In the genomic region with DNA sequence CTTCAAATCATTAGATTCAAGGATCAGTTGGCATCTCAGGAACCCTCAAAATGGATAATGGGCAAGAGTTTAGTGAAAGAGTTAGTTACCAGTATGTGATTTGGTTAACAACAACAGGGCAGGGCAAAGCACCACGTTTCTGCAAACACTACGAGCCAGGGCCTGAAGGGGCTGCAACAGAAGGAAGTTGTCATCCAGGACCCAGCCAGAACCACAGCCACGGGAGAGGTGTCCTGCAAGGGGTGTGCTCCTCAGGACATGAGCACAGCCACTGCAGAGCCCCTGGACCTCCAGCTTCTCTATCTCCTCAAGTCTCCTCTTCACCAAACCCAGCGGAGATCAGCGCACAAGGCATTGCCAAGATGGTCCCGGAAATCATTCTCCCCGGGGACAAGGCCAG, we compare ENCODE assay signal across 30 cellular contexts.
DNase-seq lines count a peak whose midpoint lies in the region; TF ChIP-seq lines count a peak whose summit lies in the region.
"Had no signal": no experiment of that assay in that cellular context is flagged by ENCODE, and none has a peak within 500 bp of the region (broad histone marks: within the 10 kb centered on the region; RNA-seq: fewer than 3 reads in every experiment).

No MANE protein-coding gene starts in this region.

- no peak overlapping the region for H3K4me2 ChIP-seq in mesendoderm (ENCODE audit: low read length)

- H3K79me1 ChIP-seq in mesendoderm (ENCODE audit: low read length) = no peaks in the 10 kb centered on the region

- H3K4me1 ChIP-seq in mesendoderm (ENCODE audit: control insufficient read depth, low read depth, low read length) = peaks cover 3% of the 10 kb centered on the region
- H3K4me1 ChIP-seq: HAP-1, right lobe of liver, upper lobe of left lung had no signal

- no peak overlapping the region for H4K5ac ChIP-seq in mesendoderm (ENCODE audit: low read length)

- no peaks in the 10 kb centered on the region for H3K36me3 ChIP-seq in mesendoderm (ENCODE audit: control insufficient read depth, insufficient read depth, low read length)
- H3K36me3 ChIP-seq: BLaER1 treated with 17β-estradiol and CSF1 and Interleukin-3, amounts not matched to agents 10 nM and 100 nM; HAP-1; right lobe of liver; upper lobe of left lung; WERI-Rb-1 had no signal

- no peaks in the 10 kb centered on the region for H3K27me3 ChIP-seq in mesendoderm (ENCODE audit: insufficient read depth, low read length, poor library complexity)
- H3K27me3 ChIP-seq: BLaER1 treated with 17β-estradiol and CSF1 and Interleukin-3, amounts not matched to agents 10 nM and 100 nM; body of pancreas; right lobe of liver; upper lobe of left lung had no signal

- no peak overlapping the region for H3K23ac ChIP-seq in mesendoderm (ENCODE audit: low read length)

- H3K4ac ChIP-seq in mesendoderm (ENCODE audit: low read depth, low read length) = no peak overlapping the region

- H3K4me1 Mint-ChIP-seq in HFFc6 (ENCODE audit: low read depth) = peaks cover 76% of the 10 kb centered on the region
- peaks cover 30% of the 10 kb centered on the region for H3K4me1 Mint-ChIP-seq in Calu3 (ENCODE audit: low read depth, unreplicated experiment)
- H3K4me1 Mint-ChIP-seq: stimulated activated effector memory CD8-positive, alpha-beta T cell treated with anti-CD3 and anti-CD28 coated beads, Interleukin-12 subunit alpha, Interleukin-12 subunit beta, amount 100 ng/mL, for 72 hours had no signal

- CTCF ChIA-PET in Calu3 (lab: Charles Lee) = no interaction called here

- no peak overlapping the region for H2BK120ac ChIP-seq in mesendoderm (ENCODE audit: low read depth, low read length)

- no peak overlapping the region for H2BK15ac ChIP-seq in mesendoderm (replicated peaks; ENCODE audit: low read depth)

- DNase-seq in ELR (ENCODE audit: low read depth) (peak; percentile 25), HFFc6 (no peak), choroid plexus epithelial cell (ENCODE audit: low read depth) (no peak), mesendoderm (peak; percentile 61), NCI-H1930 (lab: John Stamatoyannopoulos, UW) (no peak), mesenteric fat pad (ENCODE audit: low spot score) (no peak), Calu3 (no peak)
- no peak for DNase-seq in stimulated activated naive CD4-positive, alpha-beta T cell (lab: John Stamatoyannopoulos, UW)
- DNase-seq: activated CD4-positive, alpha-beta T cell treated with anti-CD3 and anti-CD28 coated beads, Interleukin-2, amount 10 ng/mL, durations not matched to agents 7 days and 5 days; activated gamma-delta T cell treated with Interleukin-2 at 50 U/mL for 16 hours; activated T-cell treated with anti-CD3 and anti-CD28 coated beads, Interleukin-2, amount 50 U/mL, for 24 hours; COR-L47; DND-41; head of caudate nucleus; left cardiac atrium; MM.1S; NCI-H1417; NCI-H446; right lobe of liver; stimulated activated CD4-positive, alpha-beta T cell treated with anti-CD3 and anti-CD28 coated beads, Interleukin-12 subunit alpha, Interleukin-12 subunit beta, amount 100 ng/mL, for 4 hours; stimulated activated CD4-positive, alpha-beta T cell treated with anti-CD3 and anti-CD28 coated beads, Interleukin-4, amount 100 ng/mL, for 24 hours; WERI-Rb-1 had no signal

- no peaks in the 10 kb centered on the region for H3K79me2 ChIP-seq in mesendoderm (ENCODE audit: control insufficient read depth, insufficient read depth, low read length)

- H2AK5ac ChIP-seq in mesendoderm (ENCODE audit: low read length) = no peak overlapping the region

- BruUV-seq in Calu3 (replicated peaks; lab: Mats Ljungman, UMichigan) = no TSS peak

- no peak overlapping the region for H3K18ac ChIP-seq in mesendoderm (ENCODE audit: low read length)

- no peak overlapping the region for H3K9ac ChIP-seq in mesendoderm (ENCODE audit: low read length)
- H3K9ac ChIP-seq: BLaER1 treated with 17β-estradiol and CSF1 and Interleukin-3, amounts not matched to agents 10 nM and 100 nM had no signal

- no peak overlapping the region for H4K8ac ChIP-seq in mesendoderm (ENCODE audit: low read depth, low read length)

- H3K27ac ChIP-seq in mesendoderm (ENCODE audit: low read depth, low read length) = no peak overlapping the region
- H3K27ac ChIP-seq: epithelial cell of prostate, right lobe of liver, upper lobe of left lung, WERI-Rb-1 had no signal

- intact Hi-C loops in Calu3 (cut with micrococcal nuclease; ENCODE audit: unreplicated experiment) = no loop called here

- H3K56ac ChIP-seq in mesendoderm (ENCODE audit: low read length) = no peak overlapping the region

- TF ChIP-seq CTCF in HFFc6 (IDR thresholded peaks at IDR 0.05) (no peak), choroid plexus epithelial cell (conservative IDR thresholded peaks at IDR 0.05; ENCODE audit: low read depth, low read length) (peak; percentile 21), Calu3 (IDR thresholded peaks at IDR 0.05; ENCODE audit: unreplicated experiment) (no peak)

- no CpG with 5 or more reads among the region's 7 CpGs for WGBS in mesendoderm (ENCODE audit: extremely low coverage, insufficient coverage, low lambda C conversion rate)

- no peak overlapping the region for H3K4me3 Mint-ChIP-seq in HFFc6
- no peak overlapping the region for H3K4me3 Mint-ChIP-seq in Calu3 (ENCODE audit: low read depth, unreplicated experiment)
- H3K4me3 Mint-ChIP-seq: activated CD4-positive, alpha-beta T cell treated with anti-CD3 and anti-CD28 coated beads, Interleukin-2, amount 10 ng/mL, durations not matched to agents 7 days and 5 days; activated T-cell treated with anti-CD3 and anti-CD28 coated beads, Interleukin-2, amount 50 U/mL, for 24 hours; neural crest cell; stimulated activated effector memory CD8-positive, alpha-beta T cell treated with anti-CD3 and anti-CD28 coated beads, Interleukin-12 subunit alpha, Interleukin-12 subunit beta, amount 100 ng/mL, for 72 hours had no signal

- H3K4me3 ChIP-seq in choroid plexus epithelial cell (ENCODE audit: low read depth, low read length) (no peak overlapping the region), mesendoderm (ENCODE audit: low read length) (no peak overlapping the region)
- H3K4me3 ChIP-seq: BLaER1 treated with 17β-estradiol and CSF1 and Interleukin-3, amounts not matched to agents 10 nM and 100 nM; body of pancreas; HAP-1; K562; right lobe of liver; upper lobe of left lung had no signal

- peaks cover 16% of the 10 kb centered on the region for H3K36me3 Mint-ChIP-seq in HFFc6 (ENCODE audit: low read depth)
- H3K36me3 Mint-ChIP-seq in Calu3 (ENCODE audit: insufficient read depth, unreplicated experiment) = peaks cover 4% of the 10 kb centered on the region
- H3K36me3 Mint-ChIP-seq: stimulated activated effector memory CD8-positive, alpha-beta T cell treated with anti-CD3 and anti-CD28 coated beads, Interleukin-12 subunit alpha, Interleukin-12 subunit beta, amount 100 ng/mL, for 72 hours had no signal

- H3K27ac Mint-ChIP-seq in HFFc6 (peak overlapping the region; percentile 95), Calu3 (ENCODE audit: unreplicated experiment) (no peak overlapping the region)
- H3K27ac Mint-ChIP-seq: activated CD4-positive, alpha-beta T cell treated with anti-CD3 and anti-CD28 coated beads, Interleukin-2, amount 10 ng/mL, durations not matched to agents 7 days and 5 days; activated T-cell treated with anti-CD3 and anti-CD28 coated beads, Interleukin-2, amount 50 U/mL, for 24 hours; stimulated activated effector memory CD8-positive, alpha-beta T cell treated with anti-CD3 and anti-CD28 coated beads, Interleukin-12 subunit alpha, Interleukin-12 subunit beta, amount 100 ng/mL, for 72 hours had no signal

- no peaks in the 10 kb centered on the region for H3K9me3 Mint-ChIP-seq in HFFc6
- no peaks in the 10 kb centered on the region for H3K9me3 Mint-ChIP-seq in Calu3 (ENCODE audit: low read depth, unreplicated experiment)
- H3K9me3 Mint-ChIP-seq: activated CD4-positive, alpha-beta T cell treated with anti-CD3 and anti-CD28 coated beads, Interleukin-2, amount 10 ng/mL, durations not matched to agents 7 days and 5 days; activated T-cell treated with anti-CD3 and anti-CD28 coated beads, Interleukin-2, amount 50 U/mL, for 24 hours had no signal

- H3K27me3 Mint-ChIP-seq in HFFc6 (ENCODE audit: insufficient read depth) (peaks cover 7% of the 10 kb centered on the region), Calu3 (ENCODE audit: unreplicated experiment) (no peaks in the 10 kb centered on the region)
- H3K27me3 Mint-ChIP-seq: activated T-cell treated with anti-CD3 and anti-CD28 coated beads, Interleukin-2, amount 50 U/mL, for 24 hours had no signal

- H2BK5ac ChIP-seq in mesendoderm (ENCODE audit: low read length) = no peak overlapping the region

Comparison
In these comparisons a context has a peak if more than half of its experiments do, and no peak if none do; other contexts are left out.
1. DNase-seq: peak in ELR (single experiment) and mesendoderm (single experiment); none in HFFc6 (single experiment), choroid plexus epithelial cell (single experiment), NCI-H1930 (0 of 2), mesenteric fat pad (single experiment), stimulated activated naive CD4-positive, alpha-beta T cell (0 of 6) and Calu3 (single experiment).